In genomic region chr1:161545005-161545731, GRCh38 we compare ENCODE assay signal across 5 cellular contexts. TPM values are rescaled to one million over a fixed set of nuclear protein-coding genes. Genes with fewer than 3 reads are reported as not detected.
"Had no signal": no experiment of that assay in that cellular context is flagged by ENCODE, and none has a peak within 500 bp of the region (broad histone marks: within the 10 kb centered on the region; RNA-seq: fewer than 3 reads in every experiment).

No MANE protein-coding gene starts in this region.

RNA-seq across cellular contexts. Expression of gene FCGR3A, which starts 4.5 kb away (rescaled TPM):
- total RNA-seq: activated CD4-positive, alpha-beta T cell treated with anti-CD3 and anti-CD28 coated beads, Interleukin-2, amount 10 ng/mL, durations not matched to agents 7 days and 5 days; lung microvascular endothelial cell; myocyte; pulmonary artery endothelial cell had no signal
- polyA plus RNA-seq: keratinocyte had no signal

RNA-seq across cellular contexts. Expression of gene HSPA6, which starts 20.8 kb away (rescaled TPM):
- total RNA-seq: myocyte had no signal

RNA-seq across cellular contexts. Expression of gene FCGR2A, which starts 39.9 kb away (rescaled TPM):
- total RNA-seq: activated CD4-positive, alpha-beta T cell treated with anti-CD3 and anti-CD28 coated beads, Interleukin-2, amount 10 ng/mL, durations not matched to agents 7 days and 5 days; myocyte; pulmonary artery endothelial cell had no signal
